ENCODE assay signal across 9 cellular contexts in genomic region chr17:21194688-21195087, GRCh38. TPM values are rescaled to one million over a fixed set of nuclear protein-coding genes. Genes with fewer than 3 reads are reported as not detected.
A peak's percentile ranks its signal among the peaks of the same experiment; 100 is the strongest.
DNase-seq lines count a peak whose midpoint lies in the region; ATAC-seq and TF ChIP-seq lines count a peak whose summit lies in the region.
"Had no signal": no experiment of that assay in that cellular context is flagged by ENCODE, and none has a peak within 500 bp of the region (broad histone marks: within the 10 kb centered on the region; RNA-seq: fewer than 3 reads in every experiment).

No MANE protein-coding gene starts in this region.

- CTCF ChIA-PET in CD8-positive, alpha-beta memory T cell (lab: Charles Lee) = interaction anchor here (1.7 kb wide), 1 partner anchor 25 kb away, joined by 3 read pairs; no protein-coding TSS in a partner anchor

- DNase-seq in DMS 273 (lab: John Stamatoyannopoulos, UW; ENCODE audit: unreplicated experiment) (peak; percentile 93), NCI-H446 treated with DMSO at 0.1 percent for 48 hours (lab: John Stamatoyannopoulos, UW) (peak; percentile 19), fibroblast of pulmonary artery (ENCODE audit: low read depth) (peak; percentile 31), sciatic nerve (ENCODE audit: low spot score) (peak; percentile 70), NCI-H2029 (lab: John Stamatoyannopoulos, UW) (no peak), WERI-Rb-1 (no peak), T-helper 2 cell (no peak)
- DNase-seq in CD8-positive, alpha-beta memory T cell = no peak
- DNase-seq: dermis blood vessel endothelial cell had no signal

- H3K27me3 Mint-ChIP-seq in CD8-positive, alpha-beta memory T cell = no peaks in the 10 kb centered on the region

- no peaks in the 10 kb centered on the region for H3K9me3 ChIP-seq in WERI-Rb-1 (ENCODE audit: severe bottlenecking)
- no peaks in the 10 kb centered on the region for H3K9me3 ChIP-seq in CD8-positive, alpha-beta memory T cell (ENCODE audit: low read length)

- intact Hi-C loops in sciatic nerve (cut with DNase I) = no loop called here

- H3K27me3 ChIP-seq in WERI-Rb-1 (ENCODE audit: insufficient read depth, low read depth, severe bottlenecking) = no peaks in the 10 kb centered on the region
- H3K27me3 ChIP-seq in CD8-positive, alpha-beta memory T cell (ENCODE audit: insufficient read depth, low read length, poor library complexity, severe bottlenecking) = no peaks in the 10 kb centered on the region

- H3K9me3 Mint-ChIP-seq in CD8-positive, alpha-beta memory T cell = no peaks in the 10 kb centered on the region

- peaks cover 0 to 56% (median 19%) of the 10 kb centered on the region in 3 donors for H3K36me3 Mint-ChIP-seq in CD8-positive, alpha-beta memory T cell

- POLR2A ChIA-PET in CD8-positive, alpha-beta memory T cell (lab: Charles Lee) = interaction anchor here (0.9 kb wide), 1 partner anchor 20 kb away, joined by 3 read pairs; no protein-coding TSS in a partner anchor

- peaks cover 28% of the 10 kb centered on the region for H3K36me3 ChIP-seq in WERI-Rb-1
- peaks cover 11% of the 10 kb centered on the region for H3K36me3 ChIP-seq in CD8-positive, alpha-beta memory T cell (ENCODE audit: insufficient read depth, low read length)

- H3K4me1 ChIP-seq in CD8-positive, alpha-beta memory T cell (ENCODE audit: insufficient read depth, low read length) = no peaks in the 10 kb centered on the region

- peaks cover 5 to 19% (median 7%) of the 10 kb centered on the region in 3 donors for H3K4me1 Mint-ChIP-seq in CD8-positive, alpha-beta memory T cell

- no peak overlapping the region for H3K27ac ChIP-seq in WERI-Rb-1
- H3K27ac ChIP-seq in CD8-positive, alpha-beta memory T cell (ENCODE audit: low read depth, low read length) = no peak overlapping the region

- peak overlapping the region in 1 of 8 donors; percentile 71 for H3K27ac Mint-ChIP-seq in CD8-positive, alpha-beta memory T cell

- ATAC-seq in sciatic nerve = peak; percentile 89

- no peak overlapping the region for H3K4me3 Mint-ChIP-seq in CD8-positive, alpha-beta memory T cell

- TF ChIP-seq CTCF in fibroblast of pulmonary artery (IDR thresholded peaks at IDR 0.05; ENCODE audit: low read length, missing control alignments) (no peak), WERI-Rb-1 (IDR thresholded peaks at IDR 0.05; ENCODE audit: low read depth, low read length) (no peak)

- H3K4me3 ChIP-seq in fibroblast of pulmonary artery (replicated peaks; ENCODE audit: low read depth, low read length) (no peak overlapping the region), WERI-Rb-1 (ENCODE audit: low read depth, low read length) (no peak overlapping the region)
- H3K4me3 ChIP-seq in CD8-positive, alpha-beta memory T cell (ENCODE audit: low read length) = no peak overlapping the region

RNA-seq across cellular contexts. Expression of gene TMEM11, which starts 19.3 kb away (rescaled TPM):
- total RNA-seq in sciatic nerve = 16.6 TPM
- 10 to 100 TPM; 26.1 to 29.8 TPM for total RNA-seq in CD8-positive, alpha-beta memory T cell
- 37.4 TPM for polyA plus RNA-seq in CD8-positive, alpha-beta memory T cell

RNA-seq across cellular contexts. Expression of gene NATD1, which starts 58.5 kb away (rescaled TPM):
- 9.3 TPM for total RNA-seq in sciatic nerve
- total RNA-seq in CD8-positive, alpha-beta memory T cell = 1 to 10 TPM; 2.7 to 2.8 TPM
- polyA plus RNA-seq in CD8-positive, alpha-beta memory T cell = 3.0 TPM

Comparison
In these comparisons a context has a peak if more than half of its experiments do, and no peak if none do; other contexts are left out.
1. DNase-seq: peak in DMS 273 (single experiment), NCI-H446 treated with DMSO at 0.1 percent for 48 hours (single experiment), fibroblast of pulmonary artery (single experiment) and sciatic nerve (single experiment); none in NCI-H2029 (single experiment), WERI-Rb-1 (single experiment), T-helper 2 cell (0 of 5) and CD8-positive, alpha-beta memory T cell (0 of 5).